ENCODE assay signal across 21 cellular contexts in genomic region chr7:124124201-124124600, GRCh38.
DNase-seq lines count a peak whose midpoint lies in the region; ATAC-seq, FAIRE-seq and TF ChIP-seq lines count a peak whose summit lies in the region.
"Had no signal": no experiment of that assay in that cellular context is flagged by ENCODE, and none has a peak within 500 bp of the region (broad histone marks: within the 10 kb centered on the region; RNA-seq: fewer than 3 reads in every experiment).

No MANE protein-coding gene starts in this region.

- H3K9me1 ChIP-seq in endothelial cell of umbilical vein (replicated peaks; ENCODE audit: control insufficient read depth, extremely low read depth, insufficient read depth, low read length): no peaks in the 10 kb centered on the region

- H3F3A ChIP-seq in PC-3 (ENCODE audit: low read length, unreplicated experiment): no peaks in the 10 kb centered on the region

- BruUV-seq in PC-3 (replicated peaks; lab: Mats Ljungman, UMichigan): no TSS peak
- BruUV-seq in endothelial cell of umbilical vein (replicated peaks; lab: Mats Ljungman, UMichigan): no TSS peak

- no peak overlapping the region for H3K4me3 ChIP-seq in PC-3 (ENCODE audit: low read length)
- H3K4me3 ChIP-seq in endothelial cell of umbilical vein (replicated peaks in 1 of 3; ENCODE audit: insufficient read depth in 1 of 3, low read depth in 1 of 3, low read length in 3 of 3): no peak overlapping the region
- no peak overlapping the region for H3K4me3 ChIP-seq in suprapubic skin
- H3K4me3 ChIP-seq in lower lobe of right lung: no peak overlapping the region
- H3K4me3 ChIP-seq: BLaER1, GM23248 had no signal

- TF ChIP-seq POLR2A in endothelial cell of umbilical vein (IDR thresholded peaks at IDR 0.05; ENCODE audit: low read depth, low read length): no peak
- TF ChIP-seq POLR2A in suprapubic skin (IDR thresholded peaks at IDR 0.05): no peak

- ATAC-seq in PC-3 (no peak), lower lobe of right lung (no peak)
- ATAC-seq: CD8-positive, alpha-beta T cell; HCT116 had no signal

- intact Hi-C loops in PC-3 (cut with micrococcal nuclease): no loop called here
- intact Hi-C loops in endothelial cell of umbilical vein (cut with micrococcal nuclease): loop anchor here (10.0 kb wide), 1 partner anchor 329 kb away; no protein-coding TSS in a partner anchor
- intact Hi-C loops in lower lobe of right lung (cut with DNase I): no loop called here

- no peaks in the 10 kb centered on the region for H4K20me1 ChIP-seq in PC-3 (ENCODE audit: low read length)
- no peaks in the 10 kb centered on the region for H4K20me1 ChIP-seq in endothelial cell of umbilical vein (replicated peaks; ENCODE audit: control insufficient read depth, extremely low read depth, insufficient read depth, low read length)
- H4K20me1 ChIP-seq: BLaER1 had no signal

- TF ChIP-seq CTCF in PC-3 (conservative IDR thresholded peaks at IDR 0.05; ENCODE audit: low read depth, low read length) (no peak), endothelial cell of umbilical vein (IDR thresholded peaks at IDR 0.05; ENCODE audit: extremely low read depth in 1 of 2, insufficient read depth in 1 of 2, low read depth in 1 of 2, low read length in 2 of 2) (no peak), suprapubic skin (IDR thresholded peaks at IDR 0.05) (no peak), lower lobe of right lung (IDR thresholded peaks at IDR 0.05) (no peak)

- H3K9me2 ChIP-seq in PC-3 (replicated peaks; ENCODE audit: low read length): no peaks in the 10 kb centered on the region

- FAIRE-seq in endothelial cell of umbilical vein (lab: Jason Lieb, UNC): no peak
- no peak for FAIRE-seq in HTR-8/SVneo (lab: Jason Lieb, UNC)
- FAIRE-seq: GM12892, H1 had no signal

- dilution Hi-C loops in endothelial cell of umbilical vein (cut with MboI; ENCODE audit: extremely low pct_ligation_motif_present, low sequenced_read_pairs): no loop called here

- no peak overlapping the region for H3K4me2 ChIP-seq in PC-3 (ENCODE audit: low read length)
- H3K4me2 ChIP-seq in endothelial cell of umbilical vein (ENCODE audit: insufficient read depth, low read length): peak overlapping the region; percentile 36
- H3K4me2 ChIP-seq: BLaER1 had no signal

- POLR2A ChIA-PET in PC-3 (lab: Charles Lee; ENCODE audit: unreplicated experiment) (no interaction called here), endothelial cell of umbilical vein (lab: Charles Lee) (no interaction called here)

- H3K79me2 ChIP-seq in PC-3 (ENCODE audit: low read length) (no peaks in the 10 kb centered on the region), endothelial cell of umbilical vein (ENCODE audit: control insufficient read depth, insufficient read depth, low read length) (no peaks in the 10 kb centered on the region)

- H3K27ac ChIP-seq in PC-3 (ENCODE audit: low read length) (no peak overlapping the region), endothelial cell of umbilical vein (ENCODE audit: insufficient read depth, low read depth, low read length) (no peak overlapping the region), suprapubic skin (no peak overlapping the region), lower lobe of right lung (no peak overlapping the region)
- H3K27ac ChIP-seq: 22Rv1, BLaER1, C4-2B, GM23248 had no signal

- H2AFZ ChIP-seq in PC-3 (ENCODE audit: low read length) (no peak overlapping the region), endothelial cell of umbilical vein (ENCODE audit: low read depth, low read length) (no peak overlapping the region)
- H2AFZ ChIP-seq: GM23248 had no signal

- no peaks in the 10 kb centered on the region for H3K4me1 ChIP-seq in PC-3 (ENCODE audit: insufficient read depth, low read length)
- H3K4me1 ChIP-seq in endothelial cell of umbilical vein (ENCODE audit: control insufficient read depth, extremely low read depth, insufficient read depth, low read length): peaks cover 9% of the 10 kb centered on the region
- no peaks in the 10 kb centered on the region for H3K4me1 ChIP-seq in suprapubic skin
- H3K4me1 ChIP-seq in lower lobe of right lung: no peaks in the 10 kb centered on the region
- H3K4me1 ChIP-seq: BLaER1, Caco-2 had no signal

- WGBS in suprapubic skin: 88% methylated on average over 1 of the region's 1 CpG

- no peak for TF ChIP-seq EP300 in suprapubic skin (IDR thresholded peaks at IDR 0.05)

- H3K36me3 ChIP-seq in PC-3 (ENCODE audit: low read depth, low read length) (no peaks in the 10 kb centered on the region), endothelial cell of umbilical vein (ENCODE audit: control insufficient read depth in 2 of 2, extremely low read depth in 1 of 2, insufficient read depth in 2 of 2, low read length in 2 of 2) (no peaks in the 10 kb centered on the region), suprapubic skin (no peaks in the 10 kb centered on the region), lower lobe of right lung (no peaks in the 10 kb centered on the region)
- H3K36me3 ChIP-seq: BLaER1 had no signal

- DNase-seq in DMS53 (lab: John Stamatoyannopoulos, UW) (peak; percentile 28), PC-3 (peak; percentile 4), endothelial cell of umbilical vein (ENCODE audit: low read depth, low spot score) (peak; percentile 55), lung microvascular endothelial cell (ENCODE audit: low read depth in 2 of 2) (peak; percentile 57 to 63), mesenteric fat pad (ENCODE audit: low spot score) (no peak), suprapubic skin (ENCODE audit: low spot score in 2 of 2) (no peak), lower lobe of right lung (no peak), HTR-8/SVneo (ENCODE audit: insufficient read length, low spot score) (no peak)
- DNase-seq: Caco-2; CD4-positive, CD25-positive, alpha-beta regulatory T cell; CD8-positive, alpha-beta T cell; DMS153; DMS79 treated with DMSO at 0.1 percent for 48 hours; GM23248; H9 had no signal

- CTCF ChIA-PET in PC-3 (lab: Charles Lee): no interaction called here
- CTCF ChIA-PET in endothelial cell of umbilical vein (lab: Charles Lee): no interaction called here

- H3K9ac ChIP-seq in PC-3 (ENCODE audit: low read length) (no peak overlapping the region), endothelial cell of umbilical vein (replicated peaks; ENCODE audit: extremely low read depth, insufficient read depth, low read length) (no peak overlapping the region)
- H3K9ac ChIP-seq: BLaER1, GM23248 had no signal

- H3K27me3 ChIP-seq in PC-3 (ENCODE audit: low read length) (no peaks in the 10 kb centered on the region), endothelial cell of umbilical vein (ENCODE audit: control insufficient read depth in 2 of 2, insufficient read depth in 2 of 2, low read length in 2 of 2) (no peaks in the 10 kb centered on the region), suprapubic skin (no peaks in the 10 kb centered on the region), lower lobe of right lung (ENCODE audit: low read depth) (no peaks in the 10 kb centered on the region)
- H3K27me3 ChIP-seq: BLaER1 had no signal

- no peaks in the 10 kb centered on the region for H3K9me3 ChIP-seq in PC-3 (ENCODE audit: low read length)
- no peaks in the 10 kb centered on the region for H3K9me3 ChIP-seq in endothelial cell of umbilical vein (replicated peaks; ENCODE audit: control insufficient read depth, insufficient read depth, low read length)
- H3K9me3 ChIP-seq in suprapubic skin: no peaks in the 10 kb centered on the region
- no peaks in the 10 kb centered on the region for H3K9me3 ChIP-seq in lower lobe of right lung
- H3K9me3 ChIP-seq: Caco-2 had no signal

TF ChIP-seq in endothelial cell of umbilical vein, 7 proteins besides CTCF, POLR2A, EP300 and RAD21:
- peak; percentile 40 for TF ChIP-seq FOS (IDR thresholded peaks at IDR 0.05; ENCODE audit: borderline replicate concordance, insufficient read depth, low read length)
- TF ChIP-seq, protein P1, sequence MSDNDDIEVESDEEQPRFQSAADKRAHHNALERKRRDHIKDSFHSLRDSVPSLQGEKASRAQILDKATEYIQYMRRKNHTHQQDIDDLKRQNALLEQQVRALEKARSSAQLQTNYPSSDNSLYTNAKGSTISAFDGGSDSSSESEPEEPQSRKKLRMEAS (IDR thresholded peaks at IDR 0.05; ENCODE audit: insufficient read depth, insufficient read length): no peak
- no peak for TF ChIP-seq GATA2 (IDR thresholded peaks at IDR 0.05; ENCODE audit: insufficient read depth, insufficient read length, low read depth, low read length)
- no peak for TF ChIP-seq EZH2 (IDR thresholded peaks at IDR 0.05; ENCODE audit: borderline replicate concordance, low read depth, low read length, severe bottlenecking)
- TF ChIP-seq MYC (IDR thresholded peaks at IDR 0.05; ENCODE audit: low read depth, low read length): no peak
- TF ChIP-seq POLR2AphosphoS5 (IDR thresholded peaks at IDR 0.05; ENCODE audit: insufficient read depth, low read depth, low read length): no peak
- peak; percentile 46 for TF ChIP-seq JUN (IDR thresholded peaks at IDR 0.05; ENCODE audit: borderline replicate concordance, insufficient read depth, insufficient read length, low read depth)

Comparison
In these comparisons a context has a peak if more than half of its experiments do, and no peak if none do; other contexts are left out.
1. DNase-seq: peak in DMS53 (single experiment), PC-3 (single experiment), endothelial cell of umbilical vein (single experiment) and lung microvascular endothelial cell (2 of 2); none in mesenteric fat pad (single experiment), suprapubic skin (0 of 2), lower lobe of right lung (single experiment) and HTR-8/SVneo (single experiment).